ENCODE assay signal across 15 cellular contexts in the genomic region with DNA sequence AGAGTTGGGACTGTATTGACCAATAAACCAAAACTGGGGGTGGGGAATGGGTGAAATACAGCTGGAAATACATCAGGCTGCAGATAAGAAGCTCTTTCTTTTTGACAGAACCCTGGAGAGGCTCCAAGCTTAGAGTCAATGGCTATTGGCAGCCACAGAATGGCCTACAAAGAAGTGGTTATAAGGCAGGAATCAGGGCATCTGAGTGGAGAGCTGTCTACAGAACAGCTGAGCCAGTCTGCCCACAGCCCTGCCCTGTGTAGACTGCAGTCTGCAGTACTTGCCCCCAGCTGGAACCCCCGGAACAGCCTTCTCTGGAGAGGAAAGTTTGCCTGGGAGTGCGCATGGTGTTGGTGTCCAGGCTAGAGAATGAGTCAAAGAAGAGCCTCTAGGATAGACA.
DNase-seq lines count a peak whose midpoint lies in the region; ATAC-seq and TF ChIP-seq lines count a peak whose summit lies in the region.
"Had no signal": no experiment of that assay in that cellular context is flagged by ENCODE, and none has a peak within 500 bp of the region (broad histone marks: within the 10 kb centered on the region; RNA-seq: fewer than 3 reads in every experiment).

No MANE protein-coding gene starts in this region.

- no peaks in the 10 kb centered on the region for H3K9me3 ChIP-seq in CD8-positive, alpha-beta T cell (ENCODE audit: low read length)

- no peak overlapping the region for H3K27ac ChIP-seq in CD8-positive, alpha-beta T cell (ENCODE audit: low read depth, low read length)
- H3K27ac ChIP-seq: PC-9 had no signal

- H3K27me3 Mint-ChIP-seq in CD8-positive, alpha-beta T cell (ENCODE audit: low read depth), result no peaks in the 10 kb centered on the region

- no peak overlapping the region for H3K4me3 ChIP-seq in CD8-positive, alpha-beta T cell (ENCODE audit: low read depth, low read length)
- H3K4me3 ChIP-seq: GM23338, PC-9 had no signal

- H3K27ac Mint-ChIP-seq in CD8-positive, alpha-beta T cell, result no peak overlapping the region
- H3K27ac Mint-ChIP-seq: GM23338 had no signal

- ATAC-seq in GM21529 (IDR thresholded peaks at IDR 0.05; ENCODE audit: unreplicated experiment), result no peak
- ATAC-seq in GM21737 (IDR thresholded peaks at IDR 0.05; ENCODE audit: unreplicated experiment), result no peak
- no peak for ATAC-seq in CD8-positive, alpha-beta T cell
- ATAC-seq: GM23338 had no signal

- no peak for TF ChIP-seq CTCF in CD8-positive, alpha-beta T cell (IDR thresholded peaks at IDR 0.05)

- no peaks in the 10 kb centered on the region for H3K27me3 ChIP-seq in CD8-positive, alpha-beta T cell (ENCODE audit: insufficient read depth, low read length)

- H3K9me3 Mint-ChIP-seq in CD8-positive, alpha-beta T cell, result no peaks in the 10 kb centered on the region
- H3K9me3 Mint-ChIP-seq: GM23338 had no signal

- intact Hi-C loops in posterior cingulate gyrus (cut with DNase I), result no loop called here
- intact Hi-C loops in CD8-positive, alpha-beta T cell (cut with DNase I, micrococcal nuclease), result no loop called here

- peaks cover 11% of the 10 kb centered on the region for H3K4me1 ChIP-seq in CD8-positive, alpha-beta T cell (ENCODE audit: insufficient read depth, low read length)

- no peak overlapping the region for H3K4me3 Mint-ChIP-seq in CD8-positive, alpha-beta T cell
- H3K4me3 Mint-ChIP-seq: GM23338 had no signal

- peaks cover 8% of the 10 kb centered on the region for H3K36me3 Mint-ChIP-seq in CD8-positive, alpha-beta T cell

- POLR2A ChIA-PET in CD8-positive, alpha-beta T cell (lab: Charles Lee), result no interaction called here

- H3K36me3 ChIP-seq in CD8-positive, alpha-beta T cell (ENCODE audit: insufficient read depth, low read length), result no peaks in the 10 kb centered on the region

- DNase-seq in COLO829 (ENCODE audit: low spot score) (peak; percentile 28), cerebellar cortex (ENCODE audit: low spot score) (peak; percentile 5), hypothalamus (lab: John Stamatoyannopoulos, UW) (peak in 43 of 51 donors; percentile 4 to 89 (median 58)), posterior cingulate gyrus (peak in 9 of 10 donors; percentile 39 to 96 (median 68)), retina (no peak)
- DNase-seq in CD8-positive, alpha-beta T cell, result no peak
- DNase-seq: DMS79, KG1, NCI-H1048, NCI-H2227 treated with DMSO at 0.1 percent for 48 hours, NCI-H526, PC-9 had no signal

- H3K4me1 Mint-ChIP-seq in CD8-positive, alpha-beta T cell (ENCODE audit: low read depth), result peaks cover 15% of the 10 kb centered on the region

- CTCF ChIA-PET in CD8-positive, alpha-beta T cell (lab: Charles Lee), result interaction anchor here (0.6 kb wide), 1 partner anchor 184 kb away, joined by 3 read pairs; no protein-coding TSS in a partner anchor

Comparison
In these comparisons a context has a peak if more than half of its experiments do, and no peak if none do; other contexts are left out.
1. DNase-seq: peak in COLO829 (single experiment), cerebellar cortex (single experiment), hypothalamus (43 of 51) and posterior cingulate gyrus (9 of 10); none in CD8-positive, alpha-beta T cell (0 of 7) and retina (single experiment).